Comparison of ENCODE assay signal across 13 cellular contexts in the genomic region with DNA sequence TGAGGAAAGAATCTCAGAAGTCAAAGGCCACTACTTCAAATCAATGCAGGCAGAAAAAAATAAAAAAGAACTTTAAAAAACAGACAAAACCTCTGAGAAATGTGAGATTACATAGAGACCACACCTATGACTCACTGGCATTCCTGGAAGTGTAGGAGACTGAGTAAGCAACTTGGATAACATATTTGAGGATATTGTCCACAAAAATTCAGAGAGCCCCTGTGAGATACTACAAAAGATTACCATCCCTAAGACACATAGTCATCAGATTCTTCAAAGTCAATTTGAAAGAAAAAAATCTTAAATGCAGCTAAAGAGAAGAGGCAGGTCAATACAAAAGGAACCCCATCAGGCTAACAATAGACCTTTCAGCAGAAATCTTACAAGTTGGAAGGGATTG.
DNase-seq lines count a peak whose midpoint lies in the region; ATAC-seq and TF ChIP-seq lines count a peak whose summit lies in the region.
"Had no signal": no experiment of that assay in that cellular context is flagged by ENCODE, and none has a peak within 500 bp of the region (broad histone marks: within the 10 kb centered on the region; RNA-seq: fewer than 3 reads in every experiment).

No MANE protein-coding gene starts in this region.

- H3K4me3 Mint-ChIP-seq in CD8-positive, alpha-beta T cell = no peak overlapping the region
- H3K4me3 Mint-ChIP-seq: activated CD8-positive, alpha-beta T cell treated with anti-CD3 and anti-CD28 coated beads, Interleukin-2, amount 10 ng/mL, durations not matched to agents 7 days and 5 days; activated naive CD8-positive, alpha-beta T cell; natural killer cell treated with Interleukin-12 subunit alpha and Interleukin-12 subunit beta and Interleukin-15 and Interleukin-18, amount 100 ng/mL, for 72 hours had no signal

- H3K4me1 ChIP-seq in SJCRH30 (peaks cover 13% of the 10 kb centered on the region), fibroblast of lung (ENCODE audit: control insufficient read depth, extremely low read depth, insufficient read depth, low read length) (peaks cover 14% of the 10 kb centered on the region)
- no peaks in the 10 kb centered on the region for H3K4me1 ChIP-seq in CD8-positive, alpha-beta T cell (ENCODE audit: insufficient read depth, low read length)

- H4K20me1 ChIP-seq in fibroblast of lung (ENCODE audit: control insufficient read depth, extremely low read depth, insufficient read depth, low read length) = no peaks in the 10 kb centered on the region

- H3K4me3 ChIP-seq in SJCRH30 (no peak overlapping the region), fibroblast of lung (replicated peaks in 1 of 4; ENCODE audit: control extremely low read depth in 1 of 4, insufficient read depth in 1 of 4, low read depth in 3 of 4, low read length in 4 of 4) (no peak overlapping the region)
- H3K4me3 ChIP-seq in CD8-positive, alpha-beta T cell (ENCODE audit: low read depth, low read length) = no peak overlapping the region

- H3K36me3 ChIP-seq in SJCRH30 = no peaks in the 10 kb centered on the region
- H3K36me3 ChIP-seq in fibroblast of lung (ENCODE audit: control insufficient read depth, insufficient read depth, low read length) = no peaks in the 10 kb centered on the region
- H3K36me3 ChIP-seq in CD8-positive, alpha-beta T cell (ENCODE audit: insufficient read depth, low read length) = no peaks in the 10 kb centered on the region

- H3K27ac Mint-ChIP-seq in CD8-positive, alpha-beta T cell = no peak overlapping the region
- H3K27ac Mint-ChIP-seq: activated CD8-positive, alpha-beta T cell treated with anti-CD3 and anti-CD28 coated beads, Interleukin-2, amount 10 ng/mL, durations not matched to agents 7 days and 5 days; activated naive CD8-positive, alpha-beta T cell; natural killer cell treated with Interleukin-12 subunit alpha and Interleukin-12 subunit beta and Interleukin-15 and Interleukin-18, amount 100 ng/mL, for 72 hours had no signal

- intact Hi-C loops in CD8-positive, alpha-beta T cell (cut with DNase I, micrococcal nuclease) = no loop called here

- H3K27ac ChIP-seq in SJCRH30 (peak overlapping the region; percentile 38), fibroblast of lung (ENCODE audit: insufficient read depth, low read length) (peak overlapping the region; percentile 44)
- H3K27ac ChIP-seq in CD8-positive, alpha-beta T cell (ENCODE audit: low read depth, low read length) = no peak overlapping the region

- CTCF ChIA-PET in CD8-positive, alpha-beta T cell (lab: Charles Lee) = no interaction called here

- DNase-seq in GM04504 (ENCODE audit: low read depth) (peak; percentile 77), SJCRH30 (peak; percentile 7 to 16), fibroblast of lung (ENCODE audit: low read depth in 2 of 2) (peak; percentile 81 to 99), renal cortical epithelial cell (ENCODE audit: low read depth) (peak; percentile 95), GM19240 (ENCODE audit: insufficient read length, low spot score) (no peak), hypothalamus (lab: John Stamatoyannopoulos, UW) (no peak)
- no peak for DNase-seq in CD8-positive, alpha-beta T cell
- DNase-seq: activated CD8-positive, alpha-beta T cell treated with anti-CD3 and anti-CD28 coated beads, Interleukin-2, amount 10 ng/mL, durations not matched to agents 7 days and 5 days; effector memory CD4-positive, alpha-beta T cell; NCI-H1092 treated with DMSO at 0.1 percent for 48 hours had no signal

- no peaks in the 10 kb centered on the region for H3K4me1 Mint-ChIP-seq in CD8-positive, alpha-beta T cell (ENCODE audit: low read depth)

- TF ChIP-seq CTCF in fibroblast of lung (conservative IDR thresholded peaks at IDR 0.05 in 1 of 2, IDR thresholded peaks at IDR 0.05 in 1 of 2; ENCODE audit: low read depth in 1 of 2, low read length in 2 of 2) = no peak
- no peak for TF ChIP-seq CTCF in CD8-positive, alpha-beta T cell (IDR thresholded peaks at IDR 0.05)

- H3K27me3 Mint-ChIP-seq in CD8-positive, alpha-beta T cell (ENCODE audit: low read depth) = peaks cover 3% of the 10 kb centered on the region
- H3K27me3 Mint-ChIP-seq: natural killer cell treated with Interleukin-12 subunit alpha and Interleukin-12 subunit beta and Interleukin-15 and Interleukin-18, amount 100 ng/mL, for 72 hours had no signal

- H3K4me2 ChIP-seq in fibroblast of lung (ENCODE audit: extremely low read depth, insufficient read depth, low read length) = no peak overlapping the region

- H3K27me3 ChIP-seq in SJCRH30 = no peaks in the 10 kb centered on the region
- no peaks in the 10 kb centered on the region for H3K27me3 ChIP-seq in fibroblast of lung (ENCODE audit: control insufficient read depth, insufficient read depth, low read length)
- H3K27me3 ChIP-seq in CD8-positive, alpha-beta T cell (ENCODE audit: insufficient read depth, low read length) = no peaks in the 10 kb centered on the region

- H3K9me3 ChIP-seq in SJCRH30 (replicated peaks) (peaks cover 6% of the 10 kb centered on the region; the same call in 1 of the 2 replicates), fibroblast of lung (ENCODE audit: control insufficient read depth, insufficient read depth, low read depth, low read length) (no peaks in the 10 kb centered on the region)
- no peaks in the 10 kb centered on the region for H3K9me3 ChIP-seq in CD8-positive, alpha-beta T cell (ENCODE audit: low read length)

- H3K9me3 Mint-ChIP-seq in CD8-positive, alpha-beta T cell = peaks cover 9% of the 10 kb centered on the region

- POLR2A ChIA-PET in CD8-positive, alpha-beta T cell (lab: Charles Lee) = no interaction called here

- no peak for ATAC-seq in GM18511 (IDR thresholded peaks at IDR 0.05; ENCODE audit: unreplicated experiment)
- no peak for ATAC-seq in CD8-positive, alpha-beta T cell
- ATAC-seq: activated CD8-positive, alpha-beta T cell treated with anti-CD3 and anti-CD28 coated beads, Interleukin-2, amount 10 ng/mL, durations not matched to agents 7 days and 5 days; natural killer cell treated with Interleukin-12 subunit alpha and Interleukin-12 subunit beta and Interleukin-15 and Interleukin-18, amount 100 ng/mL, for 72 hours had no signal

- H3K79me2 ChIP-seq in fibroblast of lung (ENCODE audit: control insufficient read depth, insufficient read depth, low read length) = no peaks in the 10 kb centered on the region

- H3K9ac ChIP-seq in fibroblast of lung (ENCODE audit: insufficient read depth, low read length) = no peak overlapping the region

- H3K36me3 Mint-ChIP-seq in CD8-positive, alpha-beta T cell = no peaks in the 10 kb centered on the region
- H3K36me3 Mint-ChIP-seq: activated naive CD8-positive, alpha-beta T cell; natural killer cell treated with Interleukin-12 subunit alpha and Interleukin-12 subunit beta and Interleukin-15 and Interleukin-18, amount 100 ng/mL, for 72 hours had no signal

- no peak overlapping the region for H2AFZ ChIP-seq in fibroblast of lung (ENCODE audit: low read length)

Comparison
In these comparisons a context has a peak if more than half of its experiments do, and no peak if none do; other contexts are left out.
1. DNase-seq: peak in GM04504 (single experiment), SJCRH30 (2 of 2), fibroblast of lung (2 of 2) and renal cortical epithelial cell (single experiment); none in GM19240 (single experiment), hypothalamus (0 of 51) and CD8-positive, alpha-beta T cell (0 of 7).